ENCODE assay signal across 1 cellular context in the genomic region with DNA sequence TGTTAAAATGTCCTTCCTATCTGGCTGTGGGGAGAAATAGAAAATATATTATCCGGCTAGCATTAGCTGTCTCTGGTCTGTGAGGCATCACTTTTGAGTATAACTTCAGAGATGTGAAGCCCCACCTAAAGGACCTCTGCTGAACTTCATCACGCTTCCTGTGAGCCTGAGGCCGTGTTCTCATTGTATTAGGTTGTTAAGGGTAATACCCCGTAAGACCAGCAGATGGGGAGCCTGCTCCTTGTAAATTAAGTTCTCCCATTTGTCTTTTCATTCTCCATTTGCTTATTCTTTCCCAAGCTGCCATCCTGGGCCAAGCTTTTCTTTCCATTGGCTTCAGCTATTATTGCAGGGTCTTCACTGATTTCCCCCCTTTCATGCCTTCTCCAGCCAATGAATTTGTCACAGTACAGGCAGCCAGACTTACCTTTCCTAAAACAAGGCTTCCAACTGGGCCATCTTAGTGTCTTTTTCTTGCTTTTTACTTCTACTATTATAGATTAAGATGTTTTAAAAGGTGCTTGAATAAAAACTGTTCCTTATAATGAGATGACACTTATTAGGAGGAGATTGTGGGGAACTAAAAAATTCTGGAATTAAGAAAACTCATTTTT.
A peak's percentile ranks its signal among the peaks of the same experiment; 100 is the strongest.
TF ChIP-seq lines count a peak whose summit lies in the region.

No MANE protein-coding gene starts in this region.

TF ChIP-seq in HEK293, 187 proteins besides CTCF, POLR2A, EP300 and RAD21 (continued from another document and continues in another):
- TF ChIP-seq, protein P1, sequence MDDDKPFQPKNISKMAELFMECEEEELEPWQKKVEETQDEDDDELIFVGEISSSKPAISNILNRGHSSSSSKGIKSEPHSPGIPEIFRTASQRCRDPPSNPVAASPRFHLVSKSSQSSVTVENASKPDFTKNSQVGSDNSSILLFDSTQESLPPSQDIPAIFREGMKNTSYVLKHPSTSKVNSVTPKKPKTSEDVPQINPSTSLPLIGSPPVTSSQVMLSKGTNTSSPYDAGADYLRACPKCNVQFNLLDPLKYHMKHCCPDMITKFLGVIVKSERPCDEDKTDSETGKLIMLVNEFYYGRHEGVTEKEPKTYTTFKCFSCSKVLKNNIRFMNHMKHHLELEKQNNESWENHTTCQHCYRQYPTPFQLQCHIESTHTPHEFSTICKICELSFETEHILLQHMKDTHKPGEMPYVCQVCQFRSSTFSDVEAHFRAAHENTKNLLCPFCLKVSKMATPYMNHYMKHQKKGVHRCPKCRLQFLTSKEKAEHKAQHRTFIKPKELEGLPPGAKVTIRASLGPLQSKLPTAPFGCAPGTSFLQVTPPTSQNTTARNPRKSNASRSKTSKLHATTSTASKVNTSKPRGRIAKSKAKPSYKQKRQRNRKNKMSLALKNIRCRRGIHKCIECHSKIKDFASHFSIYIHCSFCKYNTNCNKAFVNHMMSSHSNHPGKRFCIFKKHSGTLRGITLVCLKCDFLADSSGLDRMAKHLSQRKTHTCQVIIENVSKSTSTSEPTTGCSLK (tag by site-specific recombination; IDR thresholded peaks at IDR 0.05): no peak
- TF ChIP-seq SETDB1 (IDR thresholded peaks at IDR 0.05; ENCODE audit: insufficient read length, low read length) (no peak), ZNF654 (tag by site-specific recombination; IDR thresholded peaks at IDR 0.05; ENCODE audit: low read depth) (peak; percentile 84), ZNF140 (tag by site-specific recombination; IDR thresholded peaks at IDR 0.05) (no peak), ZNF791 (tag by site-specific recombination; IDR thresholded peaks at IDR 0.05) (no peak), ZBTB48 (tag by site-specific recombination; IDR thresholded peaks at IDR 0.05) (no peak), ZNF16 (tag by site-specific recombination; IDR thresholded peaks at IDR 0.05; ENCODE audit: low read depth) (no peak), ZNF266 (tag by site-specific recombination; IDR thresholded peaks at IDR 0.05; ENCODE audit: low read depth) (no peak), ZNF629 (tag by site-specific recombination; IDR thresholded peaks at IDR 0.05) (no peak), ZNF777 (tag by site-specific recombination; IDR thresholded peaks at IDR 0.05; ENCODE audit: borderline replicate concordance) (no peak), ZFP37 (tag by site-specific recombination; IDR thresholded peaks at IDR 0.05) (no peak), ZNF624 (tag by site-specific recombination; IDR thresholded peaks at IDR 0.05) (no peak), ZNF175 (tag by site-specific recombination; IDR thresholded peaks at IDR 0.05) (no peak), ZNF660 (tag by site-specific recombination; IDR thresholded peaks at IDR 0.05) (peak; percentile 42; the same call in 1 of the 2 replicates), ZNF223 (tag by site-specific recombination; IDR thresholded peaks at IDR 0.05) (no peak), ZNF555 (tag by site-specific recombination; conservative IDR thresholded peaks at IDR 0.05) (no peak), GLI4 (tag by site-specific recombination; IDR thresholded peaks at IDR 0.05) (no peak), ZNF670 (tag by site-specific recombination; IDR thresholded peaks at IDR 0.05; ENCODE audit: low read depth) (no peak), OSR2 (tag by site-specific recombination; IDR thresholded peaks at IDR 0.05) (no peak), ZNF366 (tag by site-specific recombination; conservative IDR thresholded peaks at IDR 0.05) (0 out of 2 replicates have a peak, but pooled peaks have one; percentile 31), GLIS2 (tag by site-specific recombination; IDR thresholded peaks at IDR 0.05) (no peak), ZNF335 (tag by site-specific recombination; conservative IDR thresholded peaks at IDR 0.05) (peak; percentile 55; the same call in 1 of the 2 replicates), ZBTB17 (tag by site-specific recombination; IDR thresholded peaks at IDR 0.05) (no peak), ZNF324 (tag by site-specific recombination; IDR thresholded peaks at IDR 0.05) (no peak), ZNF571 (tag by site-specific recombination; IDR thresholded peaks at IDR 0.05) (no peak), ZNF830 (tag by site-specific recombination; IDR thresholded peaks at IDR 0.05; ENCODE audit: low read depth) (no peak), ZNF274 (IDR thresholded peaks at IDR 0.05; ENCODE audit: low read length) (no peak), ZNF274 (tag by site-specific recombination; IDR thresholded peaks at IDR 0.05; ENCODE audit: borderline replicate concordance) (no peak), ZNF596 (tag by site-specific recombination; IDR thresholded peaks at IDR 0.05) (no peak), ZNF350 (tag by site-specific recombination; IDR thresholded peaks at IDR 0.05) (no peak), ZSCAN16 (tag by site-specific recombination; IDR thresholded peaks at IDR 0.05) (no peak), SP3 (tag by site-specific recombination; IDR thresholded peaks at IDR 0.05) (no peak)
- TF ChIP-seq, protein P2, sequence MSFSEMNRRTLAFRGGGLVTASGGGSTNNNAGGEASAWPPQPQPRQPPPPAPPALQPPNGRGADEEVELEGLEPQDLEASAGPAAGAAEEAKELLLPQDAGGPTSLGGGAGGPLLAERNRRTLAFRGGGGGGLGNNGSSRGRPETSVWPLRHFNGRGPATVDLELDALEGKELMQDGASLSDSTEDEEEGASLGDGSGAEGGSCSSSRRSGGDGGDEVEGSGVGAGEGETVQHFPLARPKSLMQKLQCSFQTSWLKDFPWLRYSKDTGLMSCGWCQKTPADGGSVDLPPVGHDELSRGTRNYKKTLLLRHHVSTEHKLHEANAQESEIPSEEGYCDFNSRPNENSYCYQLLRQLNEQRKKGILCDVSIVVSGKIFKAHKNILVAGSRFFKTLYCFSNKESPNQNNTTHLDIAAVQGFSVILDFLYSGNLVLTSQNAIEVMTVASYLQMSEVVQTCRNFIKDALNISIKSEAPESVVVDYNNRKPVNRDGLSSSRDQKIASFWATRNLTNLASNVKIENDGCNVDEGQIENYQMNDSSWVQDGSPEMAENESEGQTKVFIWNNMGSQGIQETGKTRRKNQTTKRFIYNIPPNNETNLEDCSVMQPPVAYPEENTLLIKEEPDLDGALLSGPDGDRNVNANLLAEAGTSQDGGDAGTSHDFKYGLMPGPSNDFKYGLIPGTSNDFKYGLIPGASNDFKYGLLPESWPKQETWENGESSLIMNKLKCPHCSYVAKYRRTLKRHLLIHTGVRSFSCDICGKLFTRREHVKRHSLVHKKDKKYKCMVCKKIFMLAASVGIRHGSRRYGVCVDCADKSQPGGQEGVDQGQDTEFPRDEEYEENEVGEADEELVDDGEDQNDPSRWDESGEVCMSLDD (tag by site-specific recombination; IDR thresholded peaks at IDR 0.05): no peak
- TF ChIP-seq, protein P3, sequence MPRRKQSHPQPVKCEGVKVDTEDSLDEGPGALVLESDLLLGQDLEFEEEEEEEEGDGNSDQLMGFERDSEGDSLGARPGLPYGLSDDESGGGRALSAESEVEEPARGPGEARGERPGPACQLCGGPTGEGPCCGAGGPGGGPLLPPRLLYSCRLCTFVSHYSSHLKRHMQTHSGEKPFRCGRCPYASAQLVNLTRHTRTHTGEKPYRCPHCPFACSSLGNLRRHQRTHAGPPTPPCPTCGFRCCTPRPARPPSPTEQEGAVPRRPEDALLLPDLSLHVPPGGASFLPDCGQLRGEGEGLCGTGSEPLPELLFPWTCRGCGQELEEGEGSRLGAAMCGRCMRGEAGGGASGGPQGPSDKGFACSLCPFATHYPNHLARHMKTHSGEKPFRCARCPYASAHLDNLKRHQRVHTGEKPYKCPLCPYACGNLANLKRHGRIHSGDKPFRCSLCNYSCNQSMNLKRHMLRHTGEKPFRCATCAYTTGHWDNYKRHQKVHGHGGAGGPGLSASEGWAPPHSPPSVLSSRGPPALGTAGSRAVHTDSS (tag by site-specific recombination; IDR thresholded peaks at IDR 0.05): no peak
- TF ChIP-seq, protein P4, sequence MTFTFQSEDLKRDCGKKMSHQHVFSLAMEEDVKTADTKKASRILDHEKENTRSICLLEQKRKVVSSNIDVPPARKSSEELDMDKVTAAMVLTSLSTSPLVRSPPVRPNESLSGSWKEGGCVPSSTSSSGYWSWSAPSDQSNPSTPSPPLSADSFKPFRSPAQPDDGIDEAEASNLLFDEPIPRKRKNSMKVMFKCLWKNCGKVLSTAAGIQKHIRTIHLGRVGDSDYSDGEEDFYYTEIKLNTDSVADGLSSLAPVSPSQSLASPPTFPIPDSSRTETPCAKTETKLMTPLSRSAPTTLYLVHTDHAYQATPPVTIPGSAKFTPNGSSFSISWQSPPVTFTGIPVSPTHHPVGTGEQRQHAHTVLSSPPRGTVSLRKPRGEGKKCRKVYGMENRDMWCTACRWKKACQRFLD (tag by site-specific recombination; IDR thresholded peaks at IDR 0.05): no peak
- TF ChIP-seq, protein P5, sequence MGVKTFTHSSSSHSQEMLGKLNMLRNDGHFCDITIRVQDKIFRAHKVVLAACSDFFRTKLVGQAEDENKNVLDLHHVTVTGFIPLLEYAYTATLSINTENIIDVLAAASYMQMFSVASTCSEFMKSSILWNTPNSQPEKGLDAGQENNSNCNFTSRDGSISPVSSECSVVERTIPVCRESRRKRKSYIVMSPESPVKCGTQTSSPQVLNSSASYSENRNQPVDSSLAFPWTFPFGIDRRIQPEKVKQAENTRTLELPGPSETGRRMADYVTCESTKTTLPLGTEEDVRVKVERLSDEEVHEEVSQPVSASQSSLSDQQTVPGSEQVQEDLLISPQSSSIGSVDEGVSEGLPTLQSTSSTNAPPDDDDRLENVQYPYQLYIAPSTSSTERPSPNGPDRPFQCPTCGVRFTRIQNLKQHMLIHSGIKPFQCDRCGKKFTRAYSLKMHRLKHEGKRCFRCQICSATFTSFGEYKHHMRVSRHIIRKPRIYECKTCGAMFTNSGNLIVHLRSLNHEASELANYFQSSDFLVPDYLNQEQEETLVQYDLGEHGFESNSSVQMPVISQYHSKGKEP (tag by site-specific recombination; IDR thresholded peaks at IDR 0.05): no peak
- TF ChIP-seq, protein P6, sequence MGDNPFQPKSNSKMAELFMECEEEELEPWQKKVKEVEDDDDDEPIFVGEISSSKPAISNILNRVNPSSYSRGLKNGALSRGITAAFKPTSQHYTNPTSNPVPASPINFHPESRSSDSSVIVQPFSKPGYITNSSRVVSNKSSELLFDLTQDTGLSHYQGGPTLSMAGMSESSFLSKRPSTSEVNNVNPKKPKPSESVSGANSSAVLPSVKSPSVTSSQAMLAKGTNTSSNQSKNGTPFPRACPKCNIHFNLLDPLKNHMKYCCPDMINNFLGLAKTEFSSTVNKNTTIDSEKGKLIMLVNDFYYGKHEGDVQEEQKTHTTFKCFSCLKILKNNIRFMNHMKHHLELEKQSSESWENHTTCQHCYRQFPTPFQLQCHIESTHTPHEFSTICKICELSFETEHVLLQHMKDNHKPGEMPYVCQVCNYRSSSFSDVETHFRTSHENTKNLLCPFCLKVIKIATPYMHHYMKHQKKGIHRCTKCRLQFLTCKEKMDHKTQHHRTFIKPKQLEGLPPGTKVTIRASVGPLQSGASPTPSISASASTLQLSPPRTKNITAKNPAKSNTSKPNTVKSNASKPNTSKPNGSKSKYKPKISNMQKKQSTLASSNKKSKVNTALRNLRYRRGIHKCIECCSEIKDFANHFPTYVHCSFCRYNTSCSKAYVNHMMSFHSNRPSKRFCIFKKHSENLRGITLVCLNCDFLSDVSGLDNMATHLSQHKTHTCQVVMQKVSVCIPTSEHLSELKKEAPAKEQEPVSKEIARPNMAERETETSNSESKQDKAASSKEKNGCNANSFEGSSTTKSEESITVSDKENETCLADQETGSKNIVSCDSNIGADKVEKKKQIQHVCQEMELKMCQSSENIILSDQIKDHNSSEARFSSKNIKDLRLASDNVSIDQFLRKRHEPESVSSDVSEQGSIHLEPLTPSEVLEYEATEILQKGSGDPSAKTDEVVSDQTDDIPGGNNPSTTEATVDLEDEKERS (tag by site-specific recombination; IDR thresholded peaks at IDR 0.05): no peak
- TF ChIP-seq, protein P7, sequence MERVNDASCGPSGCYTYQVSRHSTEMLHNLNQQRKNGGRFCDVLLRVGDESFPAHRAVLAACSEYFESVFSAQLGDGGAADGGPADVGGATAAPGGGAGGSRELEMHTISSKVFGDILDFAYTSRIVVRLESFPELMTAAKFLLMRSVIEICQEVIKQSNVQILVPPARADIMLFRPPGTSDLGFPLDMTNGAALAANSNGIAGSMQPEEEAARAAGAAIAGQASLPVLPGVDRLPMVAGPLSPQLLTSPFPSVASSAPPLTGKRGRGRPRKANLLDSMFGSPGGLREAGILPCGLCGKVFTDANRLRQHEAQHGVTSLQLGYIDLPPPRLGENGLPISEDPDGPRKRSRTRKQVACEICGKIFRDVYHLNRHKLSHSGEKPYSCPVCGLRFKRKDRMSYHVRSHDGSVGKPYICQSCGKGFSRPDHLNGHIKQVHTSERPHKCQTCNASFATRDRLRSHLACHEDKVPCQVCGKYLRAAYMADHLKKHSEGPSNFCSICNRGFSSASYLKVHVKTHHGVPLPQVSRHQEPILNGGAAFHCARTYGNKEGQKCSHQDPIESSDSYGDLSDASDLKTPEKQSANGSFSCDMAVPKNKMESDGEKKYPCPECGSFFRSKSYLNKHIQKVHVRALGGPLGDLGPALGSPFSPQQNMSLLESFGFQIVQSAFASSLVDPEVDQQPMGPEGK (tag by site-specific recombination; IDR thresholded peaks at IDR 0.05): no peak
- TF ChIP-seq, protein P8, sequence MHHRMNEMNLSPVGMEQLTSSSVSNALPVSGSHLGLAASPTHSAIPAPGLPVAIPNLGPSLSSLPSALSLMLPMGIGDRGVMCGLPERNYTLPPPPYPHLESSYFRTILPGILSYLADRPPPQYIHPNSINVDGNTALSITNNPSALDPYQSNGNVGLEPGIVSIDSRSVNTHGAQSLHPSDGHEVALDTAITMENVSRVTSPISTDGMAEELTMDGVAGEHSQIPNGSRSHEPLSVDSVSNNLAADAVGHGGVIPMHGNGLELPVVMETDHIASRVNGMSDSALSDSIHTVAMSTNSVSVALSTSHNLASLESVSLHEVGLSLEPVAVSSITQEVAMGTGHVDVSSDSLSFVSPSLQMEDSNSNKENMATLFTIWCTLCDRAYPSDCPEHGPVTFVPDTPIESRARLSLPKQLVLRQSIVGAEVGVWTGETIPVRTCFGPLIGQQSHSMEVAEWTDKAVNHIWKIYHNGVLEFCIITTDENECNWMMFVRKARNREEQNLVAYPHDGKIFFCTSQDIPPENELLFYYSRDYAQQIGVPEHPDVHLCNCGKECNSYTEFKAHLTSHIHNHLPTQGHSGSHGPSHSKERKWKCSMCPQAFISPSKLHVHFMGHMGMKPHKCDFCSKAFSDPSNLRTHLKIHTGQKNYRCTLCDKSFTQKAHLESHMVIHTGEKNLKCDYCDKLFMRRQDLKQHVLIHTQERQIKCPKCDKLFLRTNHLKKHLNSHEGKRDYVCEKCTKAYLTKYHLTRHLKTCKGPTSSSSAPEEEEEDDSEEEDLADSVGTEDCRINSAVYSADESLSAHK (tag by site-specific recombination; IDR thresholded peaks at IDR 0.05): no peak
- TF ChIP-seq, protein P9, sequence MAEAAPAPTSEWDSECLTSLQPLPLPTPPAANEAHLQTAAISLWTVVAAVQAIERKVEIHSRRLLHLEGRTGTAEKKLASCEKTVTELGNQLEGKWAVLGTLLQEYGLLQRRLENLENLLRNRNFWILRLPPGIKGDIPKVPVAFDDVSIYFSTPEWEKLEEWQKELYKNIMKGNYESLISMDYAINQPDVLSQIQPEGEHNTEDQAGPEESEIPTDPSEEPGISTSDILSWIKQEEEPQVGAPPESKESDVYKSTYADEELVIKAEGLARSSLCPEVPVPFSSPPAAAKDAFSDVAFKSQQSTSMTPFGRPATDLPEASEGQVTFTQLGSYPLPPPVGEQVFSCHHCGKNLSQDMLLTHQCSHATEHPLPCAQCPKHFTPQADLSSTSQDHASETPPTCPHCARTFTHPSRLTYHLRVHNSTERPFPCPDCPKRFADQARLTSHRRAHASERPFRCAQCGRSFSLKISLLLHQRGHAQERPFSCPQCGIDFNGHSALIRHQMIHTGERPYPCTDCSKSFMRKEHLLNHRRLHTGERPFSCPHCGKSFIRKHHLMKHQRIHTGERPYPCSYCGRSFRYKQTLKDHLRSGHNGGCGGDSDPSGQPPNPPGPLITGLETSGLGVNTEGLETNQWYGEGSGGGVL (tag by site-specific recombination; IDR thresholded peaks at IDR 0.05): no peak
